ENCODE assay signal across 23 cellular contexts in genomic region chr13:39012608-39013007, GRCh38. TPM values are rescaled to one million over a fixed set of nuclear protein-coding genes. Genes with fewer than 3 reads are reported as not detected.
DNase-seq lines count a peak whose midpoint lies in the region; ATAC-seq and TF ChIP-seq lines count a peak whose summit lies in the region.
"Had no signal": no experiment of that assay in that cellular context is flagged by ENCODE, and none has a peak within 500 bp of the region (broad histone marks: within the 10 kb centered on the region; RNA-seq: fewer than 3 reads in every experiment).

No MANE protein-coding gene starts in this region.

- no peaks in the 10 kb centered on the region for H3K9me3 Mint-ChIP-seq in CD8-positive, alpha-beta T cell
- H3K9me3 Mint-ChIP-seq in HFFc6: no peaks in the 10 kb centered on the region
- H3K9me3 Mint-ChIP-seq: activated CD4-positive, alpha-beta T cell treated with anti-CD3 and anti-CD28 coated beads, Interleukin-2, amount 10 ng/mL, durations not matched to agents 7 days and 5 days; activated naive CD8-positive, alpha-beta T cell treated with anti-CD3 and anti-CD28 coated beads for 36 hours; stimulated activated naive CD8-positive, alpha-beta T cell treated with anti-CD3 and anti-CD28 coated beads, Interleukin-15, amount 100 ng/mL, for 72 hours had no signal

- H3K27ac Mint-ChIP-seq in CD8-positive, alpha-beta T cell: peak overlapping the region; percentile 24
- H3K27ac Mint-ChIP-seq in HFFc6: no peak overlapping the region
- H3K27ac Mint-ChIP-seq: activated CD4-positive, alpha-beta T cell treated with anti-CD3 and anti-CD28 coated beads, Interleukin-2, amount 10 ng/mL, durations not matched to agents 7 days and 5 days; activated naive CD8-positive, alpha-beta T cell treated with anti-CD3 and anti-CD28 coated beads for 36 hours had no signal

- H3K9me3 ChIP-seq in CD8-positive, alpha-beta T cell (ENCODE audit: low read length): no peaks in the 10 kb centered on the region
- no peaks in the 10 kb centered on the region for H3K9me3 ChIP-seq in ascending aorta
- H3K9me3 ChIP-seq: BLaER1 had no signal

- intact Hi-C loops in CD8-positive, alpha-beta T cell (cut with DNase I, micrococcal nuclease): no loop called here
- intact Hi-C loops in left colon (cut with DNase I, micrococcal nuclease) (no loop called here), ascending aorta (cut with DNase I) (no loop called here)

- in situ Hi-C loops in brain microvascular endothelial cell (cut with HindIII; ENCODE audit: low pct_ligation_motif_present, low sequenced_read_pairs): no loop called here

- no peaks in the 10 kb centered on the region for H3K27me3 ChIP-seq in CD8-positive, alpha-beta T cell (ENCODE audit: insufficient read depth, low read length)
- H3K27me3 ChIP-seq in brain microvascular endothelial cell (replicated peaks) (no peaks in the 10 kb centered on the region), ascending aorta (no peaks in the 10 kb centered on the region)
- H3K27me3 ChIP-seq: BLaER1 had no signal

- CTCF ChIA-PET in CD8-positive, alpha-beta T cell (lab: Charles Lee): no interaction called here

- peaks cover 83% of the 10 kb centered on the region for H3K36me3 Mint-ChIP-seq in CD8-positive, alpha-beta T cell
- peaks cover 42% of the 10 kb centered on the region for H3K36me3 Mint-ChIP-seq in HFFc6 (ENCODE audit: low read depth)

- no peaks in the 10 kb centered on the region for H3K27me3 Mint-ChIP-seq in CD8-positive, alpha-beta T cell (ENCODE audit: low read depth)
- H3K27me3 Mint-ChIP-seq in HFFc6 (ENCODE audit: insufficient read depth): no peaks in the 10 kb centered on the region; the same call in 1 of the 2 replicates
- H3K27me3 Mint-ChIP-seq: activated CD4-positive, alpha-beta T cell treated with anti-CD3 and anti-CD28 coated beads, Interleukin-2, amount 10 ng/mL, durations not matched to agents 7 days and 5 days; activated naive CD8-positive, alpha-beta T cell treated with anti-CD3 and anti-CD28 coated beads for 36 hours; stimulated activated naive CD8-positive, alpha-beta T cell treated with anti-CD3 and anti-CD28 coated beads, Interleukin-15, amount 100 ng/mL, for 72 hours had no signal

- no peak overlapping the region for H3K4me3 Mint-ChIP-seq in CD8-positive, alpha-beta T cell
- H3K4me3 Mint-ChIP-seq in HFFc6: no peak overlapping the region
- H3K4me3 Mint-ChIP-seq: activated CD4-positive, alpha-beta T cell treated with anti-CD3 and anti-CD28 coated beads, Interleukin-2, amount 10 ng/mL, durations not matched to agents 7 days and 5 days; activated naive CD8-positive, alpha-beta T cell treated with anti-CD3 and anti-CD28 coated beads for 36 hours had no signal

- H3K4me3 ChIP-seq in CD8-positive, alpha-beta T cell (ENCODE audit: low read depth, low read length): no peak overlapping the region
- no peak overlapping the region for H3K4me3 ChIP-seq in brain microvascular endothelial cell (ENCODE audit: low read depth, low read length)
- no peak overlapping the region for H3K4me3 ChIP-seq in ascending aorta
- H3K4me3 ChIP-seq: BLaER1, GM23248 had no signal

- no peak overlapping the region for H3K27ac ChIP-seq in CD8-positive, alpha-beta T cell (ENCODE audit: low read depth, low read length)
- H3K27ac ChIP-seq in brain microvascular endothelial cell: no peak overlapping the region
- H3K27ac ChIP-seq in ascending aorta: no peak overlapping the region
- H3K27ac ChIP-seq: BLaER1, GM23248, parathyroid adenoma had no signal

- H3K4me1 ChIP-seq in CD8-positive, alpha-beta T cell (ENCODE audit: insufficient read depth, low read length): no peaks in the 10 kb centered on the region
- no peaks in the 10 kb centered on the region for H3K4me1 ChIP-seq in ascending aorta
- H3K4me1 ChIP-seq: BLaER1, parathyroid adenoma had no signal

- H3K4me1 Mint-ChIP-seq in CD8-positive, alpha-beta T cell (ENCODE audit: low read depth): no peaks in the 10 kb centered on the region
- no peaks in the 10 kb centered on the region for H3K4me1 Mint-ChIP-seq in HFFc6 (ENCODE audit: low read depth)

- no peak for DNase-seq in CD8-positive, alpha-beta T cell
- DNase-seq in HFFc6 (no peak), brain microvascular endothelial cell (no peak), left colon (no peak), ascending aorta (ENCODE audit: low spot score in 2 of 2) (no peak), NCI-H1694 treated with DMSO at 0.1 percent for 48 hours (lab: John Stamatoyannopoulos, UW) (no peak), glomerular visceral epithelial cell (ENCODE audit: extremely low spot score) (no peak)
- DNase-seq in stimulated activated CD4-positive, alpha-beta T cell treated with anti-CD3 and anti-CD28 coated beads, Interleukin-1b, Interleukin-23, amount 100 ng/mL, for 48 hours: no peak
- DNase-seq: activated CD4-positive, alpha-beta T cell treated with anti-CD3 and anti-CD28 coated beads, Interleukin-2, amount 10 ng/mL, durations not matched to agents 7 days and 5 days; activated naive CD8-positive, alpha-beta T cell treated with anti-CD3 and anti-CD28 coated beads for 36 hours; activated T-cell treated with anti-CD3 and anti-CD28 coated beads for 4 hours; caudate nucleus; GM23248; NCI-H1436 treated with DMSO at 0.1 percent for 48 hours; stimulated activated naive CD8-positive, alpha-beta T cell treated with anti-CD3 and anti-CD28 coated beads, Interleukin-15, amount 100 ng/mL, for 72 hours had no signal

- ATAC-seq in CD8-positive, alpha-beta T cell: no peak
- peak; percentile 50 for ATAC-seq in left colon
- ATAC-seq: stimulated activated naive CD8-positive, alpha-beta T cell treated with anti-CD3 and anti-CD28 coated beads, Interleukin-15, amount 100 ng/mL, for 72 hours had no signal

- peaks cover 44% of the 10 kb centered on the region for H3K36me3 ChIP-seq in CD8-positive, alpha-beta T cell (ENCODE audit: insufficient read depth, low read length)
- H3K36me3 ChIP-seq in brain microvascular endothelial cell (replicated peaks) (peaks cover 44% of the 10 kb centered on the region), ascending aorta (peaks cover 59 to 73% of the 10 kb centered on the region in 2 donors)

- POLR2A ChIA-PET in CD8-positive, alpha-beta T cell (lab: Charles Lee): no interaction called here

- no peak for TF ChIP-seq CTCF in CD8-positive, alpha-beta T cell (IDR thresholded peaks at IDR 0.05)
- TF ChIP-seq CTCF in HFFc6 (IDR thresholded peaks at IDR 0.05) (peak; percentile 22; the same call in 1 of the 2 replicates), brain microvascular endothelial cell (IDR thresholded peaks at IDR 0.05; ENCODE audit: low read depth, low read length, missing control alignments) (peak; percentile 42), ascending aorta (IDR thresholded peaks at IDR 0.05) (no peak)

RNA-seq across cellular contexts. Expression of gene STOML3, which starts 22.0 kb away (rescaled TPM):
- total RNA-seq in CD8-positive, alpha-beta T cell: not detected
- not detected for total RNA-seq in HFFc6 (2021; fragmentation: NEBNext Ultra II Directional; extraction: Animal tissue kit (Norgen Biotek cat#: 25700))
- total RNA-seq in left colon (under 1 TPM; 0.12 to 0.25 TPM), ascending aorta (not detected)
- total RNA-seq: activated CD4-positive, alpha-beta T cell treated with anti-CD3 and anti-CD28 coated beads, Interleukin-2, amount 10 ng/mL, durations not matched to agents 7 days and 5 days; activated naive CD8-positive, alpha-beta T cell treated with anti-CD3 and anti-CD28 coated beads for 36 hours; Daoy; GM23248; kidney epithelial cell; mucosa of gallbladder; NCI-H460; RPMI7951; T-helper 2 cell treated with Interferon-gamma antibody and Interleukin-4, amounts not matched to agents 100 ng/mL and 5 ng/mL, for 36 hours had no signal

RNA-seq across cellular contexts. Expression of gene PROSER1, which starts 25.3 kb away (rescaled TPM):
- 10 to 100 TPM; 51.8 to 52.4 TPM for total RNA-seq in CD8-positive, alpha-beta T cell
- 10 to 100 TPM; 15.2 to 19.6 (median 18.3) TPM for total RNA-seq in HFFc6 (2021; fragmentation: NEBNext Ultra II Directional; extraction: Animal tissue kit (Norgen Biotek cat#: 25700))
- total RNA-seq in left colon (10 to 100 TPM; 35.3 to 64.8 TPM), ascending aorta (60.7 TPM)

RNA-seq across cellular contexts. Expression of gene NHLRC3, which starts 25.6 kb away (rescaled TPM):
- total RNA-seq in CD8-positive, alpha-beta T cell: 1 to 10 TPM; 8.2 to 9.3 TPM
- total RNA-seq in HFFc6 (2021; fragmentation: NEBNext Ultra II Directional; extraction: Animal tissue kit (Norgen Biotek cat#: 25700)): 1 to 10 TPM; 7.3 to 9.6 (median 7.8) TPM
- 10 to 100 TPM; 26.6 to 40.8 TPM for total RNA-seq in left colon
- 7.1 TPM for total RNA-seq in ascending aorta

Comparison
In these comparisons a context has a peak if more than half of its experiments do, and no peak if none do; other contexts are left out.
1. CTCF ChIP-seq: peak in HFFc6 (single experiment) and brain microvascular endothelial cell (single experiment); none in CD8-positive, alpha-beta T cell (single experiment) and ascending aorta (0 of 3).